In the genomic region with DNA sequence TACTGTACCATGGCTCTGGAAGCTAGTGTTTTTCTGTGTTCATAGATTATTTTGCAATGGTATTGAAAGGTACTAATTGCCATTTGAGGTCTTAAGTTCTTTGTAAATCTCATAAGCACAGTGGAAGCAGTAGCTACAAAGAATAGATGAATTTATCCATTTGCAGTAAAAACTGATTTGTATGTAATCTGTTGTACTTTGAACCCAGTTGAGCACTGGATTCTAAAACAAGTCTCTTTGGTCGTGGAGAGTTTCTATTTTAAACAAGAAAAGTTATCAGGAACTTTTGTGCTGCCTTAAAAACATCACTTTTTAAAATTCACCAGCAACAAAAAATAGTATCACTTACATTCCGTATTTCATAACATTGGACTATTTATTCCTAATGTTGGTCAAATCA, we compare ENCODE assay signal across 11 cellular contexts. TPM values are rescaled to one million over a fixed set of nuclear protein-coding genes. Genes with fewer than 3 reads are reported as not detected.
DNase-seq lines count a peak whose midpoint lies in the region; ATAC-seq and TF ChIP-seq lines count a peak whose summit lies in the region.
"Had no signal": no experiment of that assay in that cellular context is flagged by ENCODE, and none has a peak within 500 bp of the region (broad histone marks: within the 10 kb centered on the region; RNA-seq: fewer than 3 reads in every experiment).

No MANE protein-coding gene starts in this region.

- no peak overlapping the region for H2AFZ ChIP-seq in ACC112 (ENCODE audit: low read length, unreplicated experiment)

- no peak for ATAC-seq in activated naive CD8-positive, alpha-beta T cell treated with anti-CD3 and anti-CD28 coated beads, Interleukin-2, amount 50 U/mL, for 24 hours
- ATAC-seq in HG02759 (IDR thresholded peaks at IDR 0.05; ENCODE audit: unreplicated experiment) = no peak

- H3K27ac Mint-ChIP-seq in activated naive CD8-positive, alpha-beta T cell treated with anti-CD3 and anti-CD28 coated beads, Interleukin-2, amount 50 U/mL, for 24 hours = peak overlapping the region; percentile 75

- H3K27me3 ChIP-seq in ACC112 (ENCODE audit: insufficient read depth, low read length) (no peaks in the 10 kb centered on the region), muscle layer of duodenum (ENCODE audit: low read depth, low read length) (no peaks in the 10 kb centered on the region)

- no peak for TF ChIP-seq CTCF in GM12865 (IDR thresholded peaks at IDR 0.05; ENCODE audit: insufficient read depth, low read depth, low read length, missing control alignments)

- DNase-seq in GM12865 (ENCODE audit: low read depth) (no peak), GM19240 (ENCODE audit: insufficient read length, low spot score) (no peak), germinal center (ENCODE audit: low spot score) (no peak), mesenteric fat pad (ENCODE audit: low spot score) (no peak)
- DNase-seq in activated naive CD8-positive, alpha-beta T cell treated with anti-CD3 and anti-CD28 coated beads, Interleukin-2, amount 50 U/mL, for 24 hours = no peak
- DNase-seq: activated effector memory CD4-positive, alpha-beta T cell treated with anti-CD3 and anti-CD28 coated beads, Interleukin-2, amount 50 U/mL, for 16 hours; NCI-H446 had no signal

- H3K9me3 Mint-ChIP-seq in activated naive CD8-positive, alpha-beta T cell treated with anti-CD3 and anti-CD28 coated beads, Interleukin-2, amount 50 U/mL, for 24 hours = no peaks in the 10 kb centered on the region

- peak overlapping the region; percentile 96 for H3K4me3 Mint-ChIP-seq in activated naive CD8-positive, alpha-beta T cell treated with anti-CD3 and anti-CD28 coated beads, Interleukin-2, amount 50 U/mL, for 24 hours

- no peaks in the 10 kb centered on the region for H3K9me3 ChIP-seq in muscle layer of duodenum (ENCODE audit: control insufficient read depth in 1 of 2, low read length in 2 of 2)
- H3K9me3 ChIP-seq: prostate gland had no signal

- peaks cover 71% of the 10 kb centered on the region for H3K4me1 Mint-ChIP-seq in activated naive CD8-positive, alpha-beta T cell treated with anti-CD3 and anti-CD28 coated beads, Interleukin-2, amount 50 U/mL, for 24 hours

- peak overlapping the region; percentile 58 for H3K4me3 ChIP-seq in ACC112 (ENCODE audit: low read depth, low read length)
- H3K4me3 ChIP-seq in GM12865 (ENCODE audit: low read depth, low read length) = peak overlapping the region; percentile 79
- peak overlapping the region in 1 of 2 donors; percentile 30 for H3K4me3 ChIP-seq in muscle layer of duodenum (ENCODE audit: low read depth in 1 of 2, low read length in 2 of 2)
- H3K4me3 ChIP-seq: prostate gland had no signal

- peaks cover 56% of the 10 kb centered on the region for H3K36me3 Mint-ChIP-seq in activated naive CD8-positive, alpha-beta T cell treated with anti-CD3 and anti-CD28 coated beads, Interleukin-2, amount 50 U/mL, for 24 hours (ENCODE audit: low read depth)

- H3K27ac ChIP-seq in ACC112 (ENCODE audit: low read depth, low read length) = no peak overlapping the region
- H3K27ac ChIP-seq in muscle layer of duodenum (ENCODE audit: low read length) = peak overlapping the region; percentile 21
- H3K27ac ChIP-seq: prostate gland had no signal

- H3K36me3 ChIP-seq in ACC112 (ENCODE audit: insufficient read depth, low read length) (0 out of 2 replicates have a peak, but pooled peaks cover 6% of the 10 kb centered on the region), muscle layer of duodenum (ENCODE audit: control insufficient read depth in 1 of 2, insufficient read depth in 2 of 2, low read length in 2 of 2) (peaks cover 0 to 12% of the 10 kb centered on the region in 2 donors)
- H3K36me3 ChIP-seq: prostate gland had no signal

- peaks cover 84% of the 10 kb centered on the region for H3K79me2 ChIP-seq in ACC112 (ENCODE audit: control insufficient read depth, insufficient read depth, low read length, unreplicated experiment)

- no peaks in the 10 kb centered on the region for H3K27me3 Mint-ChIP-seq in activated naive CD8-positive, alpha-beta T cell treated with anti-CD3 and anti-CD28 coated beads, Interleukin-2, amount 50 U/mL, for 24 hours

- peaks cover 60% of the 10 kb centered on the region for H3K4me1 ChIP-seq in ACC112 (ENCODE audit: control insufficient read depth, insufficient read depth, low read length, unreplicated experiment)
- peaks cover 8 to 66% of the 10 kb centered on the region in 2 donors for H3K4me1 ChIP-seq in muscle layer of duodenum (ENCODE audit: control insufficient read depth in 1 of 2, insufficient read depth in 2 of 2, low read length in 2 of 2)
- H3K4me1 ChIP-seq: prostate gland had no signal

RNA-seq across cellular contexts. Expression of a gene that starts 4.1 kb away (rescaled TPM):
- total RNA-seq in mesenteric fat pad = 323 TPM
